In the genomic region with DNA sequence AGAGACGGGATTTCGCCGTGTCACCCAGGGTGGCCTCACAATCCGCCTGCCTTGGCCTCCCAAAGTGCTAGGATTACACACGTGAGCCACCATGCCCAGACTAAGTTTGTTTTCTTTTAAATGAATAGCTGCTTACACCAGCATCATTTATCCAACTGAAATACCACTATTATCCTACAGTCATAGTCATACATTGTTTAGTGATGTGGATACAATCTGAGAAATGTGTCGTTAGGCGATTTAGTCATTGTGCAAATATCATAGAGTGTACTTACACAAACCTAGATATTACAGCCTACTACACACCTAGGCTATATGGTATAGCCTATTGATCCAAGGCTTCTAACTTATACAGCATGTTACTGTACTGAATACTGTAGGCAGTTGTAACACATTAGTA, we compare ENCODE assay signal across 19 cellular contexts. TPM values are rescaled to one million over a fixed set of nuclear protein-coding genes. Genes with fewer than 3 reads are reported as not detected.
A peak's percentile ranks its signal among the peaks of the same experiment; 100 is the strongest.
DNase-seq lines count a peak whose midpoint lies in the region; ATAC-seq, FAIRE-seq and TF ChIP-seq lines count a peak whose summit lies in the region.
"Had no signal": no experiment of that assay in that cellular context is flagged by ENCODE, and none has a peak within 500 bp of the region (broad histone marks: within the 10 kb centered on the region; RNA-seq: fewer than 3 reads in every experiment).

No MANE protein-coding gene starts in this region.

- intact Hi-C loops in adrenal gland (cut with DNase I): no loop called here

- no peaks in the 10 kb centered on the region for H3K9me3 Mint-ChIP-seq in activated naive CD8-positive, alpha-beta T cell (ENCODE audit: low read depth)
- no peaks in the 10 kb centered on the region for H3K9me3 Mint-ChIP-seq in activated naive CD8-positive, alpha-beta T cell treated with anti-CD3 and anti-CD28 coated beads for 36 hours

- H3K27me3 ChIP-seq in bronchial epithelial cell (ENCODE audit: control insufficient read depth, insufficient read depth, low read length) (no peaks in the 10 kb centered on the region), small intestine (ENCODE audit: control insufficient read depth in 2 of 2, insufficient read depth in 2 of 2, low read length in 2 of 2) (no peaks in the 10 kb centered on the region), adrenal gland (no peaks in the 10 kb centered on the region)
- H3K27me3 ChIP-seq: MG63, Peyer's patch had no signal

- H3K27me3 Mint-ChIP-seq in activated naive CD8-positive, alpha-beta T cell: no peaks in the 10 kb centered on the region
- H3K27me3 Mint-ChIP-seq in activated naive CD8-positive, alpha-beta T cell treated with anti-CD3 and anti-CD28 coated beads for 36 hours: no peaks in the 10 kb centered on the region

- 88 to 95% (median 88%) methylated on average over 7 of the region's 7 CpGs for WGBS in small intestine, 3 donors
- 89 to 96% (median 92%) methylated on average over 7 of the region's 7 CpGs for WGBS in adrenal gland, 4 donors

- FAIRE-seq in bronchial epithelial cell (lab: Jason Lieb, UNC): no peak
- no peak for FAIRE-seq in small intestine (lab: Jason Lieb, UNC)
- FAIRE-seq: H1 had no signal

- H3K4me1 Mint-ChIP-seq in activated naive CD8-positive, alpha-beta T cell (ENCODE audit: low read depth): peaks cover 63% of the 10 kb centered on the region
- H3K4me1 Mint-ChIP-seq in activated naive CD8-positive, alpha-beta T cell treated with anti-CD3 and anti-CD28 coated beads for 36 hours: peaks cover 57% of the 10 kb centered on the region

- no peak for DNase-seq in activated naive CD8-positive, alpha-beta T cell treated with anti-CD3 and anti-CD28 coated beads for 36 hours
- peak; percentile 29 for DNase-seq in RKO (ENCODE audit: low spot score)
- peak; percentile 67 for DNase-seq in bronchial epithelial cell (ENCODE audit: low read depth)
- peak; percentile 6 for DNase-seq in small intestine
- no peak for DNase-seq in adrenal gland
- no peak for DNase-seq in NCI-H187 treated with DMSO at 0.1 percent for 48 hours (lab: John Stamatoyannopoulos, UW)
- DNase-seq: Calu3, IMR-90, KG1, MG63, NCI-H2029 treated with DMSO at 0.1 percent for 48 hours, NCI-H526 treated with DMSO at 0.1 percent for 48 hours, Peyer's patch, SIG-M5, SK-N-SH had no signal

- TF ChIP-seq POLR2A in adrenal gland (IDR thresholded peaks at IDR 0.05): no peak

- peak overlapping the region; percentile 3 for H3K27ac Mint-ChIP-seq in activated naive CD8-positive, alpha-beta T cell
- no peak overlapping the region for H3K27ac Mint-ChIP-seq in activated naive CD8-positive, alpha-beta T cell treated with anti-CD3 and anti-CD28 coated beads for 36 hours

- H3K4me1 ChIP-seq in small intestine (ENCODE audit: control insufficient read depth in 2 of 2, insufficient read depth in 1 of 2, low read depth in 1 of 2, low read length in 1 of 2): peaks cover 0 to 4% of the 10 kb centered on the region in 2 donors
- H3K4me1 ChIP-seq in adrenal gland (replicated peaks in 1 of 2): peaks cover 9 to 31% of the 10 kb centered on the region in 2 donors

- ATAC-seq in GM21723 (IDR thresholded peaks at IDR 0.05; ENCODE audit: unreplicated experiment): no peak
- ATAC-seq: HCT116 had no signal

- peaks cover 4% of the 10 kb centered on the region for H3K36me3 ChIP-seq in bronchial epithelial cell (ENCODE audit: control insufficient read depth, insufficient read depth, low read length)
- H3K36me3 ChIP-seq in small intestine (ENCODE audit: control insufficient read depth in 2 of 2, insufficient read depth in 2 of 2, low read length in 2 of 2): peaks cover 0 to 13% of the 10 kb centered on the region in 2 donors
- H3K36me3 ChIP-seq in adrenal gland (replicated peaks in 1 of 2): peaks cover 0 to 36% of the 10 kb centered on the region in 2 donors

- H3K36me3 Mint-ChIP-seq in activated naive CD8-positive, alpha-beta T cell: peaks cover 8% of the 10 kb centered on the region
- peaks cover 26% of the 10 kb centered on the region for H3K36me3 Mint-ChIP-seq in activated naive CD8-positive, alpha-beta T cell treated with anti-CD3 and anti-CD28 coated beads for 36 hours

- H3K4me3 Mint-ChIP-seq in activated naive CD8-positive, alpha-beta T cell: no peak overlapping the region
- no peak overlapping the region for H3K4me3 Mint-ChIP-seq in activated naive CD8-positive, alpha-beta T cell treated with anti-CD3 and anti-CD28 coated beads for 36 hours

- H3K27ac ChIP-seq in small intestine (ENCODE audit: low read depth in 1 of 2, low read length in 1 of 2) (no peak overlapping the region), adrenal gland (no peak overlapping the region)
- H3K27ac ChIP-seq: Peyer's patch had no signal

- no peak overlapping the region for H3K4me3 ChIP-seq in bronchial epithelial cell (ENCODE audit: low read depth, low read length)
- H3K4me3 ChIP-seq in small intestine (ENCODE audit: low read depth in 1 of 2, low read length in 2 of 2): no peak overlapping the region
- H3K4me3 ChIP-seq in adrenal gland: no peak overlapping the region
- H3K4me3 ChIP-seq: MG63, Peyer's patch had no signal

- H3K9me3 ChIP-seq in small intestine (ENCODE audit: control insufficient read depth, low read depth) (no peaks in the 10 kb centered on the region), adrenal gland (replicated peaks in 1 of 3) (no peaks in the 10 kb centered on the region)
- H3K9me3 ChIP-seq: MG63, Peyer's patch, SK-N-SH had no signal

- TF ChIP-seq CTCF in bronchial epithelial cell (IDR thresholded peaks at IDR 0.05; ENCODE audit: insufficient read depth, low read length, severe bottlenecking): no peak
- TF ChIP-seq CTCF in adrenal gland (IDR thresholded peaks at IDR 0.05): no peak

RNA-seq across cellular contexts. Expression of a gene that starts 10.3 kb away (rescaled TPM):
- 100 to 1,000 TPM; 116 to 123 TPM for total RNA-seq in activated naive CD8-positive, alpha-beta T cell treated with anti-CD3 and anti-CD28 coated beads for 36 hours
- total RNA-seq in bronchial epithelial cell (120 and 128 TPM in 2 replicates), adrenal gland (10 to 100 TPM; 40.0 to 84.2 (median 54.5) TPM)
- polyA plus RNA-seq in small intestine (100 to 1,000 TPM in 1 of 3 donors, 10 to 100 TPM in 2; 60.0 to 101 (median 61.1) TPM), adrenal gland (100 to 1,000 TPM in 1 of 3 donors, 10 to 100 TPM in 2; 48.3 to 191 (median 51.4) TPM)

Comparison
In these comparisons a context has a peak if more than half of its experiments do, and no peak if none do; other contexts are left out.
1. DNase-seq: peak in RKO (single experiment), bronchial epithelial cell (single experiment) and small intestine (single experiment); none in activated naive CD8-positive, alpha-beta T cell treated with anti-CD3 and anti-CD28 coated beads for 36 hours (single experiment), adrenal gland (0 of 7) and NCI-H187 treated with DMSO at 0.1 percent for 48 hours (single experiment).